In the genomic region with DNA sequence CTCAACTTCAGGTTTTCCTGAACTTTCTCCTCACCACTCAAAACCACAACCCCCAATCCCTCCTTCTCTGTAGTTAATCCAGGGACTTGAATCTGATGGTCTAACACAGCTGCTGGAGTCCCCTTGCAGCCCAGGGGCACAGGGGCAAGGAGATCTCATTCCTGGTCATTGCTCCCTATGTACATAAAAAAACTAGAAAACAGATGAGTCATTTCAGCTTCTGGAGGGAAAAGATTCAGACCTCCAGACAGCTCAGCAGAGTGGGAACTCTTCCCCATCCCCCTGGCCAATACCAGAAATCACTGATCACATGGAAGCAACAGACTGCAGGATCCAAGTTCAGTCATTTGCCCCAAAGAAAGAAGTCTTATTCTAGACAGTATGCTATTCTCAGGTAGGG, we compare ENCODE assay signal across 33 cellular contexts.
"Had no signal": no experiment of that assay in that cellular context is flagged by ENCODE, and none has a peak within 500 bp of the region (broad histone marks: within the 10 kb centered on the region; RNA-seq: fewer than 3 reads in every experiment).

No MANE protein-coding gene starts in this region.

- H2AFZ ChIP-seq: hepatocyte had no signal

- H3K4me2 ChIP-seq: hepatocyte, smooth muscle cell had no signal

- H3K27me3 ChIP-seq: cardiac muscle cell, colonic mucosa, gastroesophageal sphincter, hepatocyte, neutrophil, pancreas, sigmoid colon, thyroid gland, upper lobe of left lung had no signal

- H3K27me3 Mint-ChIP-seq: activated CD8-positive, alpha-beta memory T cell treated with anti-CD3 and anti-CD28 coated beads, Interleukin-2, amount 10 ng/mL, durations not matched to agents 7 days and 5 days; activated naive CD8-positive, alpha-beta T cell; brain; naive B cell; stimulated activated memory B cell treated with anti-CD40 and anti-IgM and Interleukin-4, amounts not matched to agents 10 μg/mL and 1 μg/mL and 100 μg/mL, for 72 hours; stimulated activated naive CD8-positive, alpha-beta T cell treated with anti-CD3 and anti-CD28 coated beads, Interleukin-15, amount 100 ng/mL, for 72 hours had no signal

- H3K79me2 ChIP-seq: hepatocyte had no signal

- H3K9me3 ChIP-seq: colonic mucosa, gastroesophageal sphincter, left ventricle myocardium inferior, neutrophil, pancreas, prostate gland, sigmoid colon, thyroid gland, upper lobe of left lung had no signal

- H3K4me1 Mint-ChIP-seq: brain, nephron progenitor cell had no signal

- FAIRE-seq: endometrium, pancreas had no signal

- H3K4me3 Mint-ChIP-seq: activated CD8-positive, alpha-beta memory T cell treated with anti-CD3 and anti-CD28 coated beads, Interleukin-2, amount 10 ng/mL, durations not matched to agents 7 days and 5 days; activated CD8-positive, alpha-beta T cell treated with anti-CD3 and anti-CD28 coated beads, Interleukin-2, amount 10 ng/mL, durations not matched to agents 7 days and 5 days; activated naive CD8-positive, alpha-beta T cell; brain; naive B cell; nephron progenitor cell; stimulated activated memory B cell treated with anti-CD40 and anti-IgM and Interleukin-4, amounts not matched to agents 10 μg/mL and 1 μg/mL and 100 μg/mL, for 72 hours; stimulated activated naive CD8-positive, alpha-beta T cell treated with anti-CD3 and anti-CD28 coated beads, Interleukin-15, amount 100 ng/mL, for 72 hours had no signal

- DNase-seq: activated CD4-positive, alpha-beta T cell treated with anti-CD3 and anti-CD28 coated beads, Interleukin-2, amount 50 U/mL, for 1 hour; activated CD4-positive, CD25-positive, alpha-beta regulatory T cell treated with anti-CD3 and anti-CD28 coated beads, Interleukin-2, amount 50 U/mL, for 72 hours; activated CD8-positive, alpha-beta memory T cell treated with anti-CD3 and anti-CD28 coated beads, Interleukin-2, amount 10 ng/mL, durations not matched to agents 7 days and 5 days; activated CD8-positive, alpha-beta T cell treated with anti-CD3 and anti-CD28 coated beads, Interleukin-2, amount 10 ng/mL, durations not matched to agents 7 days and 5 days; activated T-cell treated with anti-CD3 and anti-CD28 coated beads, Interleukin-2, amount 50 U/mL, for 48 hours; anterior cingulate cortex; cerebellar nuclear complex; colonic mucosa; effector CD8-positive, alpha-beta T cell; islet precursor cell; left ventricle myocardium inferior; naive B cell; nephron progenitor cell; pancreas; retina; sigmoid colon; stimulated activated CD4-positive, alpha-beta T cell treated with anti-CD3 and anti-CD28 coated beads, Interleukin-1b, Interleukin-23, amount 100 ng/mL, for 48 hours; stimulated activated CD4-positive, alpha-beta T cell treated with anti-CD3 and anti-CD28 coated beads, Interleukin-4, amount 100 ng/mL, for 4 hours; stimulated activated CD8-positive, alpha-beta memory T cell treated with anti-CD3 and anti-CD28 coated beads, Interleukin-4, amount 100 ng/mL, for 48 hours; stimulated activated naive CD8-positive, alpha-beta T cell treated with anti-CD3 and anti-CD28 coated beads, Interleukin-15, amount 100 ng/mL, for 72 hours; thyroid gland; upper lobe of left lung had no signal

- H3K4me3 ChIP-seq: cardiac muscle cell, colonic mucosa, gastroesophageal sphincter, hepatocyte, left ventricle myocardium inferior, pancreas, prostate gland, sigmoid colon, smooth muscle cell, thyroid gland, upper lobe of left lung had no signal

- H3K36me3 ChIP-seq: cardiac muscle cell, colonic mucosa, pancreas, prostate gland, sigmoid colon, thyroid gland had no signal

- H3K27ac Mint-ChIP-seq: activated CD8-positive, alpha-beta memory T cell treated with anti-CD3 and anti-CD28 coated beads, Interleukin-2, amount 10 ng/mL, durations not matched to agents 7 days and 5 days; activated CD8-positive, alpha-beta T cell treated with anti-CD3 and anti-CD28 coated beads, Interleukin-2, amount 10 ng/mL, durations not matched to agents 7 days and 5 days; activated naive CD8-positive, alpha-beta T cell; activated T-helper 2 cell treated with anti-CD3 and anti-CD28 coated beads, Interferon-gamma antibody, Interleukin-2, Interleukin-4, amounts not matched to agents 10 μg/mL and 5 μg/mL and 100 μg/mL, durations not matched to agents 14 hours and 24 hours and 36 hours; brain; nephron progenitor cell; stimulated activated memory B cell treated with anti-CD40 and anti-IgM and Interleukin-4, amounts not matched to agents 10 μg/mL and 1 μg/mL and 100 μg/mL, for 72 hours had no signal

- ATAC-seq: activated CD8-positive, alpha-beta memory T cell treated with anti-CD3 and anti-CD28 coated beads, Interleukin-2, amount 10 ng/mL, durations not matched to agents 7 days and 5 days; activated CD8-positive, alpha-beta T cell treated with anti-CD3 and anti-CD28 coated beads, Interleukin-2, amount 10 ng/mL, durations not matched to agents 7 days and 5 days; gastroesophageal sphincter; pancreas; stimulated activated memory B cell treated with anti-CD40 and anti-IgM and Interleukin-4, amounts not matched to agents 10 μg/mL and 1 μg/mL and 100 μg/mL, for 72 hours; stimulated activated naive CD8-positive, alpha-beta T cell treated with anti-CD3 and anti-CD28 coated beads, Interleukin-15, amount 100 ng/mL, for 72 hours had no signal

- H3K4me1 ChIP-seq: colonic mucosa, gastroesophageal sphincter, left ventricle myocardium inferior, pancreas, prostate gland, sigmoid colon, thyroid gland, upper lobe of left lung had no signal

- H3K27ac ChIP-seq: cardiac muscle cell, colonic mucosa, gastroesophageal sphincter, hepatocyte, left ventricle myocardium inferior, neutrophil, pancreas, prostate gland, sigmoid colon, thyroid gland, upper lobe of left lung had no signal
